8 cellular contexts compared by ENCODE assay signal in the genomic region with DNA sequence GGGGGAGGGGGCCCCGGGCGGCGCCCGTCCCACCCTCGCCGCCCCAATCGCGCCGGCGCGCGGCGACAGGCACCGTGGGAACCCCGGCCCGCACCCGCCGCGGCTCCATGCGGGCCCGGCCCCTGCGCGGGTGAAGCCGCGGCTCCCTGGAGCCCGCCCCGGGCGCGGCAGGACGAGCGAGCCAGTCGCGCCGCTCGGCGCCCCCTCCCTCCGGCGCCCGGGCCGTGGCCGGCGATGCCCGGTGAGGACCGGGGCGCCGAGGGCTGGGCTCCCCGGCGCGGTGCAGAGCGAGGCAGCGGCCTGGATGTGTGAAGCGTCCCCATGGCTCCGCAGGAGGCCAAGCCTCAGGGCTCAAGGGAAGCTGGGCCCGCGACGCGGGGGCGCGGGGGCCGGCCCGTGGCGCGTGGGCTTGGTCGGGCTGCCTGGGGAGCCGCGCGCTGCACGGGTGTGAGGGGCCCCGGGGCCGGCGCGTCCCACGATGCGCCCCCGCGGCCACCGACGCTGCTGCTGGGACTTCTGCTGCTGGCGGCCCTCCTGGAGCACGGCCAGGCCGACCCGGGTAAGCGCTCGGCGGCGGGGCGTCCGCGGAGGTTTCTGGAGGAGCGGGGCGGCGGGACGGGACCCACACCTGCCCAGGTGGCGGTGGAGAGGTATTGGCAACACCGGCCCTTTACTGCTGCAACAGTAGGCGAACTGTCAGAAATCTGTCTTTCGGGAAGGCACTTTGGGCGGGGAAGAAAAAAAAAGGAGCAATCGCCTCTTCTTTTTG. TPM values are rescaled to one million over a fixed set of nuclear protein-coding genes. Genes with fewer than 3 reads are reported as not detected.
DNase-seq lines count a peak whose midpoint lies in the region; ATAC-seq and TF ChIP-seq lines count a peak whose summit lies in the region.

No MANE protein-coding gene starts in this region.

- peak; percentile 45 for ATAC-seq in activated CD8-positive, alpha-beta memory T cell treated with anti-CD3 and anti-CD28 coated beads, Interleukin-2, amount 10 ng/mL, durations not matched to agents 7 days and 5 days
- ATAC-seq in RWPE2 (ENCODE audit: low read depth) (peak; percentile 47), GM21723 (IDR thresholded peaks at IDR 0.05; ENCODE audit: unreplicated experiment) (no peak)

- H3K9me3 Mint-ChIP-seq in activated CD8-positive, alpha-beta memory T cell treated with anti-CD3 and anti-CD28 coated beads, Interleukin-2, amount 10 ng/mL, durations not matched to agents 7 days and 5 days (ENCODE audit: low read depth): no peaks in the 10 kb centered on the region

- no peaks in the 10 kb centered on the region for H3K4me1 Mint-ChIP-seq in activated CD8-positive, alpha-beta memory T cell treated with anti-CD3 and anti-CD28 coated beads, Interleukin-2, amount 10 ng/mL, durations not matched to agents 7 days and 5 days

- no peak overlapping the region for H3K27ac Mint-ChIP-seq in activated CD8-positive, alpha-beta memory T cell treated with anti-CD3 and anti-CD28 coated beads, Interleukin-2, amount 10 ng/mL, durations not matched to agents 7 days and 5 days

- H3K27ac ChIP-seq in RWPE2 (ENCODE audit: poor library complexity, severe bottlenecking): peak overlapping the region; percentile 43
- H3K27ac ChIP-seq in left ventricle myocardium inferior (replicated peaks): no peak overlapping the region
- H3K27ac ChIP-seq in skin epidermis: peak overlapping the region in 1 of 21 experiments; percentile 29

- CTCF ChIA-PET in activated CD8-positive, alpha-beta memory T cell treated with anti-CD3 and anti-CD28 coated beads, Interleukin-2, amount 10 ng/mL, durations not matched to agents 7 days and 5 days (lab: Charles Lee): no interaction called here

- H3K4me3 Mint-ChIP-seq in activated CD8-positive, alpha-beta memory T cell treated with anti-CD3 and anti-CD28 coated beads, Interleukin-2, amount 10 ng/mL, durations not matched to agents 7 days and 5 days: no peak overlapping the region

- intact Hi-C loops in left ventricle myocardium inferior (cut with micrococcal nuclease): no loop called here

- H3K4me1 ChIP-seq in RWPE2 (ENCODE audit: insufficient read depth, poor library complexity, severe bottlenecking): peaks cover 23% of the 10 kb centered on the region
- peaks cover 12% of the 10 kb centered on the region for H3K4me1 ChIP-seq in left ventricle myocardium inferior

- peak; percentile 3 for TF ChIP-seq CTCF in RWPE2 (IDR thresholded peaks at IDR 0.05; ENCODE audit: poor library complexity, severe bottlenecking)
- TF ChIP-seq CTCF in left ventricle myocardium inferior (IDR thresholded peaks at IDR 0.05; ENCODE audit: borderline replicate concordance): no peak

- no peaks in the 10 kb centered on the region for H3K36me3 Mint-ChIP-seq in activated CD8-positive, alpha-beta memory T cell treated with anti-CD3 and anti-CD28 coated beads, Interleukin-2, amount 10 ng/mL, durations not matched to agents 7 days and 5 days

- H3K36me3 ChIP-seq in RWPE2 (ENCODE audit: low read depth) (no peaks in the 10 kb centered on the region), left ventricle myocardium inferior (no peaks in the 10 kb centered on the region)

- no peak for DNase-seq in activated CD8-positive, alpha-beta memory T cell treated with anti-CD3 and anti-CD28 coated beads, Interleukin-2, amount 10 ng/mL, durations not matched to agents 7 days and 5 days
- no peak for DNase-seq in activated CD8-positive, alpha-beta memory T cell treated with anti-CD3 and anti-CD28 coated beads for 24 hours
- no peak for DNase-seq in RWPE2 (ENCODE audit: low spot score)
- DNase-seq in left ventricle myocardium inferior: no peak
- no peak for DNase-seq in NCI-H524 treated with DMSO at 0.1 percent for 48 hours (lab: John Stamatoyannopoulos, UW)
- no peak for DNase-seq in midbrain (lab: John Stamatoyannopoulos, UW)

- no peaks in the 10 kb centered on the region for H3K27me3 ChIP-seq in RWPE2 (ENCODE audit: insufficient read depth, poor library complexity, severe bottlenecking)
- peaks cover 52% of the 10 kb centered on the region for H3K27me3 ChIP-seq in left ventricle myocardium inferior (ENCODE audit: low read depth)

- H3K9me3 ChIP-seq in RWPE2 (ENCODE audit: severe bottlenecking) (no peaks in the 10 kb centered on the region), left ventricle myocardium inferior (replicated peaks) (no peaks in the 10 kb centered on the region)

- H3K4me3 ChIP-seq in RWPE2 (ENCODE audit: severe bottlenecking) (peak overlapping the region; percentile 98), left ventricle myocardium inferior (peak overlapping the region; percentile 65), skin epidermis (peak overlapping the region; percentile 23 to 53 (median 45))

- peaks cover 57% of the 10 kb centered on the region for H3K27me3 Mint-ChIP-seq in activated CD8-positive, alpha-beta memory T cell treated with anti-CD3 and anti-CD28 coated beads, Interleukin-2, amount 10 ng/mL, durations not matched to agents 7 days and 5 days

RNA-seq across cellular contexts. Expression of a gene that starts 0.6 kb away (rescaled TPM):
- not detected for total RNA-seq in activated CD8-positive, alpha-beta memory T cell treated with anti-CD3 and anti-CD28 coated beads, Interleukin-2, amount 10 ng/mL, durations not matched to agents 7 days and 5 days
- total RNA-seq in left ventricle myocardium inferior: 0.14 TPM

Comparison
In these comparisons a context has a peak if more than half of its experiments do, and no peak if none do; other contexts are left out.
1. H3K4me3 ChIP-seq: peak in every context shown above with its lines; median percentile 98 in RWPE2; 65 in left ventricle myocardium inferior; 45 in skin epidermis.